In genomic region chr5:113514263-113514590, GRCh38 we compare ENCODE assay signal across 8 cellular contexts. TPM values are rescaled to one million over a fixed set of nuclear protein-coding genes. Genes with fewer than 3 reads are reported as not detected.
DNase-seq lines count a peak whose midpoint lies in the region; ATAC-seq, FAIRE-seq and TF ChIP-seq lines count a peak whose summit lies in the region.

No MANE protein-coding gene starts in this region.

- H3K27ac ChIP-seq in A673 (ENCODE audit: low read depth, low read length, poor library complexity, severe bottlenecking): peak overlapping the region; percentile 93
- H3K27ac ChIP-seq in smooth muscle cell (ENCODE audit: low read depth): peak overlapping the region; percentile 79

- peaks cover 6% of the 10 kb centered on the region for H3K4me1 ChIP-seq in A673 (ENCODE audit: insufficient read depth, low read length, poor library complexity, severe bottlenecking)
- H3K4me1 ChIP-seq in smooth muscle cell (ENCODE audit: low read depth): peaks cover 10% of the 10 kb centered on the region

- WGBS in smooth muscle cell (ENCODE audit: low lambda C conversion rate): 6% methylated on average over 10 of the region's 10 CpGs

- CTCF ChIA-PET in A673 (lab: Charles Lee): no interaction called here

- peak; percentile 18 for ATAC-seq in GM21786 (IDR thresholded peaks at IDR 0.05; ENCODE audit: unreplicated experiment)

- peak overlapping the region; percentile 95 for H3K9ac ChIP-seq in smooth muscle cell (ENCODE audit: low read depth)

- peaks cover 5% of the 10 kb centered on the region for H3K27me3 ChIP-seq in A673 (replicated peaks; ENCODE audit: insufficient read depth, low read depth, low read length, poor library complexity)
- no peaks in the 10 kb centered on the region for H3K27me3 ChIP-seq in smooth muscle cell (ENCODE audit: low read depth)

- H3K9me3 ChIP-seq in A673 (ENCODE audit: low read depth, low read length, poor library complexity, severe bottlenecking) (no peaks in the 10 kb centered on the region), smooth muscle cell (replicated peaks; ENCODE audit: low read depth) (no peaks in the 10 kb centered on the region)

- intact Hi-C loops in A673 (cut with micrococcal nuclease; ENCODE audit: unreplicated experiment): loop anchor here (5.0 kb wide), 2 partner anchors 177 to 517 kb away; no protein-coding TSS in a partner anchor

- no peak for DNase-seq in A673 (ENCODE audit: low spot score)
- peak; percentile 14 for DNase-seq in hepatic stellate cell (ENCODE audit: low spot score)
- DNase-seq in smooth muscle cell (lab: John Stamatoyannopoulos, UW; ENCODE audit: unreplicated experiment): no peak
- DNase-seq in NCI-H2227 treated with DMSO at 0.1 percent for 48 hours (lab: John Stamatoyannopoulos, UW): no peak
- no peak for DNase-seq in D721Med (ENCODE audit: insufficient read length, low spot score)
- no peak for DNase-seq in dedifferentiated amniotic fluid mesenchymal stem cell (ENCODE audit: extremely low spot score)

- H3K4me3 ChIP-seq in A673 (ENCODE audit: low read depth, low read length, poor library complexity, severe bottlenecking): peak overlapping the region; percentile 94
- peak overlapping the region; percentile 78 for H3K4me3 ChIP-seq in WI38 (ENCODE audit: low read depth, low read length)
- peak overlapping the region; percentile 69 for H3K4me3 ChIP-seq in smooth muscle cell

- peaks cover 39% of the 10 kb centered on the region for H3K79me2 ChIP-seq in smooth muscle cell (ENCODE audit: low read depth)

- FAIRE-seq in D721Med (lab: Jason Lieb, UNC): no peak

- peaks cover 7% of the 10 kb centered on the region for H3K36me3 ChIP-seq in A673 (ENCODE audit: insufficient read depth, low read length, poor library complexity, severe bottlenecking)
- H3K36me3 ChIP-seq in smooth muscle cell (ENCODE audit: low read depth): no peaks in the 10 kb centered on the region

- no TSS peak for BruUV-seq in A673 (replicated peaks; lab: Mats Ljungman, UMichigan)

- H2AFZ ChIP-seq in smooth muscle cell (ENCODE audit: low read depth): peak overlapping the region; percentile 90

- no peaks in the 10 kb centered on the region for H3F3A ChIP-seq in smooth muscle cell (ENCODE audit: low read depth)

- H3K4me2 ChIP-seq in smooth muscle cell: peak overlapping the region; percentile 86

- POLR2A ChIA-PET in A673 (lab: Charles Lee; ENCODE audit: low non-redundant PET): no interaction called here

- TF ChIP-seq CTCF in A673 (conservative IDR thresholded peaks at IDR 0.05; ENCODE audit: low read depth, low read length) (no peak), WI38 (IDR thresholded peaks at IDR 0.05; ENCODE audit: low read depth, low read length) (no peak), smooth muscle cell (IDR thresholded peaks at IDR 0.05; ENCODE audit: borderline replicate concordance, insufficient read depth, poor library complexity, severe bottlenecking) (no peak), D721Med (IDR thresholded peaks at IDR 0.05; ENCODE audit: insufficient read depth, missing control alignments) (no peak)

- H4K20me1 ChIP-seq in smooth muscle cell (ENCODE audit: low read depth): no peaks in the 10 kb centered on the region

RNA-seq across cellular contexts. Expression of gene YTHDC2, which starts 0.7 kb away (rescaled TPM):
- 24.3 and 26.0 TPM in 2 replicates for total RNA-seq in A673 (2021)
- total RNA-seq in smooth muscle cell: 12.7 and 16.6 TPM in 2 replicates
- 5.4 and 8.8 TPM in 2 replicates for polyA plus RNA-seq in smooth muscle cell

RNA-seq across cellular contexts. Expression of gene MCC, which starts 26.0 kb away (rescaled TPM):
- 0.60 and 0.87 TPM in 2 replicates for total RNA-seq in A673 (2021)
- 17.7 and 19.2 TPM in 2 replicates for total RNA-seq in smooth muscle cell
- polyA plus RNA-seq in smooth muscle cell: 5.8 and 8.4 TPM in 2 replicates

Comparison
In these comparisons a context has a peak if more than half of its experiments do, and no peak if none do; other contexts are left out.
1. RNA of gene MCC, which starts 26.0 kb away (total RNA-seq): 17.7 to 19.2 TPM in smooth muscle cell; 0.60 to 0.87 TPM in A673; every median in the first group is over 10 times any median in the second.
2. Peak in every context shown above with its lines, with median percentiles within 50 percentile points of each other: H3K4me3 ChIP-seq.